22 cellular contexts compared by ENCODE assay signal in genomic region chr6:167005350-167006159, GRCh38. TPM values are rescaled to one million over a fixed set of nuclear protein-coding genes. Genes with fewer than 3 reads are reported as not detected.
DNase-seq lines count a peak whose midpoint lies in the region; ATAC-seq and TF ChIP-seq lines count a peak whose summit lies in the region.
"Had no signal": no experiment of that assay in that cellular context is flagged by ENCODE, and none has a peak within 500 bp of the region (broad histone marks: within the 10 kb centered on the region; RNA-seq: fewer than 3 reads in every experiment).

No MANE protein-coding gene starts in this region.

- POLR2A ChIA-PET in WTC11 (lab: Charles Lee) = no interaction called here

- no peak overlapping the region for H3K4me3 Mint-ChIP-seq in CD14-positive monocyte
- no peak overlapping the region for H3K4me3 Mint-ChIP-seq in WTC11
- H3K4me3 Mint-ChIP-seq in activated CD8-positive, alpha-beta memory T cell treated with anti-CD3 and anti-CD28 coated beads, Interleukin-2, amount 10 ng/mL, durations not matched to agents 7 days and 5 days = no peak overlapping the region
- H3K4me3 Mint-ChIP-seq: memory B cell, nephron had no signal

- H3K9me3 ChIP-seq in heart right ventricle (no peaks in the 10 kb centered on the region), psoas muscle (no peaks in the 10 kb centered on the region)
- H3K9me3 ChIP-seq: Caco-2, gastroesophageal sphincter had no signal

- H3K9me3 Mint-ChIP-seq in CD14-positive monocyte = no peaks in the 10 kb centered on the region
- no peaks in the 10 kb centered on the region for H3K9me3 Mint-ChIP-seq in WTC11
- H3K9me3 Mint-ChIP-seq in activated CD8-positive, alpha-beta memory T cell treated with anti-CD3 and anti-CD28 coated beads, Interleukin-2, amount 10 ng/mL, durations not matched to agents 7 days and 5 days (ENCODE audit: low read depth) = no peaks in the 10 kb centered on the region
- H3K9me3 Mint-ChIP-seq: memory B cell, nephron had no signal

- intact Hi-C loops in CD14-positive monocyte (cut with micrococcal nuclease) (no loop called here), heart right ventricle (cut with DNase I) (no loop called here), psoas muscle (cut with DNase I) (no loop called here)

- H3K4me1 ChIP-seq in heart right ventricle (peaks cover 0 to 19% (median 9%) of the 10 kb centered on the region in 9 donors), psoas muscle (peaks cover 4% of the 10 kb centered on the region)

- no peak for TF ChIP-seq CTCF in CD14-positive monocyte (IDR thresholded peaks at IDR 0.05)
- no peak for TF ChIP-seq CTCF in heart right ventricle (IDR thresholded peaks at IDR 0.05)
- TF ChIP-seq CTCF in psoas muscle (IDR thresholded peaks at IDR 0.05) = no peak
- no peak for TF ChIP-seq CTCF in WTC11 (IDR thresholded peaks at IDR 0.05)

- H3K27ac Mint-ChIP-seq in CD14-positive monocyte (peak overlapping the region in 4 of 7 donors; percentile 2 to 66 (median 37)), WTC11 (no peak overlapping the region; the same call in 1 of the 2 replicates)
- H3K27ac Mint-ChIP-seq in activated CD8-positive, alpha-beta memory T cell treated with anti-CD3 and anti-CD28 coated beads, Interleukin-2, amount 10 ng/mL, durations not matched to agents 7 days and 5 days = no peak overlapping the region
- H3K27ac Mint-ChIP-seq: memory B cell, nephron had no signal

- H3K36me3 Mint-ChIP-seq in CD14-positive monocyte = peaks cover 36 to 53% of the 10 kb centered on the region in 2 donors
- peaks cover 51% of the 10 kb centered on the region for H3K36me3 Mint-ChIP-seq in WTC11
- H3K36me3 Mint-ChIP-seq in activated CD8-positive, alpha-beta memory T cell treated with anti-CD3 and anti-CD28 coated beads, Interleukin-2, amount 10 ng/mL, durations not matched to agents 7 days and 5 days = peaks cover 48% of the 10 kb centered on the region

- 36 to 42% methylated on average over 12 of the region's 12 CpGs for WGBS in heart right ventricle, 2 donors
- WGBS in psoas muscle, 3 donors = 50 to 64% (median 58%) methylated on average over 12 of the region's 12 CpGs

- ATAC-seq in heart right ventricle (peak; percentile 58 to 80 (median 68)), psoas muscle (no peak), WTC11 (no peak)
- ATAC-seq in activated CD8-positive, alpha-beta memory T cell treated with anti-CD3 and anti-CD28 coated beads, Interleukin-2, amount 10 ng/mL, durations not matched to agents 7 days and 5 days = no peak
- ATAC-seq: gastroesophageal sphincter, GM12878, HCT116 had no signal

- no peak for DNase-seq in CD14-positive monocyte (ENCODE audit: low spot score)
- DNase-seq in amniotic epithelial cell (ENCODE audit: low read depth) = peak; percentile 22
- DNase-seq in heart right ventricle = peak; percentile 72 to 73
- DNase-seq in psoas muscle = peak; percentile 33 to 55
- no peak for DNase-seq in NCI-H128 (lab: John Stamatoyannopoulos, UW; ENCODE audit: unreplicated experiment)
- no peak for DNase-seq in OCI-M1 (lab: John Stamatoyannopoulos, UW)
- no peak for DNase-seq in WTC11 (ENCODE audit: low spot score)
- no peak for DNase-seq in activated CD8-positive, alpha-beta memory T cell treated with anti-CD3 and anti-CD28 coated beads, Interleukin-2, amount 10 ng/mL, durations not matched to agents 7 days and 5 days
- DNase-seq: activated CD4-positive, alpha-beta T cell treated with anti-CD3 and anti-CD28 coated beads for 1 hour; activated gamma-delta T cell; Caco-2; NCI-H146; NCI-H446 treated with DMSO at 0.1 percent for 48 hours; retina; stimulated activated CD4-positive, alpha-beta T cell treated with anti-CD3 and anti-CD28 coated beads, Interleukin-2, amount 100 ng/mL, for 24 hours; T1000 had no signal

- peak overlapping the region in 1 of 10 donors; percentile 35 for H3K27ac ChIP-seq in heart right ventricle
- no peak overlapping the region for H3K27ac ChIP-seq in psoas muscle
- H3K27ac ChIP-seq: coronary artery, gastroesophageal sphincter had no signal

- H3K27me3 ChIP-seq in heart right ventricle (no peaks in the 10 kb centered on the region), psoas muscle (ENCODE audit: insufficient read depth in 3 of 3, low read length in 2 of 3) (no peaks in the 10 kb centered on the region)
- H3K27me3 ChIP-seq: gastroesophageal sphincter had no signal

- CTCF ChIA-PET in WTC11 (lab: Charles Lee) = no interaction called here
- CTCF ChIA-PET in activated CD8-positive, alpha-beta memory T cell treated with anti-CD3 and anti-CD28 coated beads, Interleukin-2, amount 10 ng/mL, durations not matched to agents 7 days and 5 days (lab: Charles Lee) = interaction anchor here (1.1 kb wide), 1 partner anchor 17 kb away, joined by 3 read pairs; no protein-coding TSS in a partner anchor

- peaks cover 0 to 63% (median 7%) of the 10 kb centered on the region in 9 donors for H3K36me3 ChIP-seq in heart right ventricle
- H3K36me3 ChIP-seq in psoas muscle (ENCODE audit: insufficient read depth in 1 of 2, low read depth in 1 of 2) = peaks cover 0 to 50% of the 10 kb centered on the region in 2 donors

- H3K4me3 ChIP-seq in heart right ventricle (peak overlapping the region in 3 of 10 donors; percentile 10 to 13 (median 11)), psoas muscle (no peak overlapping the region)
- H3K4me3 ChIP-seq: coronary artery, gastroesophageal sphincter, GM12878 had no signal

- no peaks in the 10 kb centered on the region for H3K27me3 Mint-ChIP-seq in CD14-positive monocyte (ENCODE audit: low read depth in 3 of 3)
- H3K27me3 Mint-ChIP-seq in WTC11 (ENCODE audit: low read depth) = no peaks in the 10 kb centered on the region
- H3K27me3 Mint-ChIP-seq in activated CD8-positive, alpha-beta memory T cell treated with anti-CD3 and anti-CD28 coated beads, Interleukin-2, amount 10 ng/mL, durations not matched to agents 7 days and 5 days = no peaks in the 10 kb centered on the region
- H3K27me3 Mint-ChIP-seq: memory B cell had no signal

- peaks cover 13% of the 10 kb centered on the region for H3K4me1 Mint-ChIP-seq in CD14-positive monocyte
- H3K4me1 Mint-ChIP-seq in WTC11 = peaks cover 13% of the 10 kb centered on the region
- peaks cover 20% of the 10 kb centered on the region for H3K4me1 Mint-ChIP-seq in activated CD8-positive, alpha-beta memory T cell treated with anti-CD3 and anti-CD28 coated beads, Interleukin-2, amount 10 ng/mL, durations not matched to agents 7 days and 5 days

TF ChIP-seq in WTC11, 78 proteins besides CTCF, POLR2A, EP300 and RAD21:
- TF ChIP-seq FOXK1 (CRISPR knock-in tag; IDR thresholded peaks at IDR 0.05) = no peak
- no peak for TF ChIP-seq ZNF219 (CRISPR knock-in tag; IDR thresholded peaks at IDR 0.05; ENCODE audit: borderline replicate concordance)
- no peak for TF ChIP-seq MAX (CRISPR knock-in tag; IDR thresholded peaks at IDR 0.05)
- no peak for TF ChIP-seq CREB1 (CRISPR knock-in tag; IDR thresholded peaks at IDR 0.05)
- TF ChIP-seq GRHL2 (CRISPR knock-in tag; IDR thresholded peaks at IDR 0.05; ENCODE audit: insufficient replicate concordance, severe bottlenecking) = no peak
- TF ChIP-seq PRDM15 (CRISPR knock-in tag; IDR thresholded peaks at IDR 0.05) = no peak

RNA-seq across cellular contexts. Expression of gene CEP43, which starts 6.4 kb away (rescaled TPM):
- polyA plus RNA-seq in CD14-positive monocyte (1 to 10 TPM; 3.8 to 7.1 TPM), heart right ventricle (1 to 10 TPM; 7.8 to 8.8 TPM), psoas muscle (10 to 100 TPM in 1 of 3 donors, 1 to 10 TPM in 2; 3.7 to 18.8 (median 9.2) TPM)
- total RNA-seq in heart right ventricle (10 to 100 TPM in 6 of 10 donors, 1 to 10 TPM in 4; 7.5 to 15.0 (median 10.4) TPM), psoas muscle (1 to 10 TPM; 3.0 to 7.9 (median 5.8) TPM), WTC11 (2021) (23.4 to 25.6 TPM (median 25.1 TPM) in 3 replicates)
- total RNA-seq in activated CD8-positive, alpha-beta memory T cell treated with anti-CD3 and anti-CD28 coated beads, Interleukin-2, amount 10 ng/mL, durations not matched to agents 7 days and 5 days = 10 to 100 TPM; 28.2 to 35.6 TPM

RNA-seq across cellular contexts. Expression of gene RNASET2, which starts 49.2 kb away (rescaled TPM):
- polyA plus RNA-seq in CD14-positive monocyte (100 to 1,000 TPM; 493 to 562 TPM), heart right ventricle (10 to 100 TPM in 1 of 2 donors, 1 to 10 TPM in 1; 7.3 to 26.8 TPM), psoas muscle (1 to 10 TPM; 3.6 to 3.9 (median 3.7) TPM)
- total RNA-seq in heart right ventricle (10 to 100 TPM in 7 of 10 donors, 1 to 10 TPM in 3; 7.1 to 44.3 (median 12.1) TPM), psoas muscle (10 to 100 TPM in 1 of 4 donors, 1 to 10 TPM in 3; 2.8 to 10.1 (median 6.5) TPM), WTC11 (2021) (35.6 to 44.3 TPM (median 41.9 TPM) in 3 replicates)
- 10 to 100 TPM; 28.8 to 46.6 TPM for total RNA-seq in activated CD8-positive, alpha-beta memory T cell treated with anti-CD3 and anti-CD28 coated beads, Interleukin-2, amount 10 ng/mL, durations not matched to agents 7 days and 5 days

Comparison
In these comparisons a context has a peak if more than half of its experiments do, and no peak if none do; other contexts are left out.
1. DNase-seq: peak in amniotic epithelial cell (single experiment), heart right ventricle (2 of 2) and psoas muscle (2 of 2); none in CD14-positive monocyte (single experiment), NCI-H128 (single experiment), OCI-M1 (single experiment), WTC11 (single experiment) and activated CD8-positive, alpha-beta memory T cell treated with anti-CD3 and anti-CD28 coated beads, Interleukin-2, amount 10 ng/mL, durations not matched to agents 7 days and 5 days (single experiment).
2. H3K27ac Mint-ChIP-seq: peak in CD14-positive monocyte (4 of 7); none in WTC11 (single experiment) and activated CD8-positive, alpha-beta memory T cell treated with anti-CD3 and anti-CD28 coated beads, Interleukin-2, amount 10 ng/mL, durations not matched to agents 7 days and 5 days (single experiment).
3. ATAC-seq: peak in heart right ventricle (8 of 8); none in psoas muscle (0 of 4), WTC11 (single experiment) and activated CD8-positive, alpha-beta memory T cell treated with anti-CD3 and anti-CD28 coated beads, Interleukin-2, amount 10 ng/mL, durations not matched to agents 7 days and 5 days (single experiment).